In genomic region chr12:47824629-47825028, GRCh38 we compare ENCODE assay signal across 12 cellular contexts. TPM values are rescaled to one million over a fixed set of nuclear protein-coding genes. Genes with fewer than 3 reads are reported as not detected.
DNase-seq lines count a peak whose midpoint lies in the region; ATAC-seq and TF ChIP-seq lines count a peak whose summit lies in the region.
"Had no signal": no experiment of that assay in that cellular context is flagged by ENCODE, and none has a peak within 500 bp of the region (broad histone marks: within the 10 kb centered on the region; RNA-seq: fewer than 3 reads in every experiment).

No MANE protein-coding gene starts in this region.

- no peaks in the 10 kb centered on the region for H3K9me3 ChIP-seq in DOHH2 (ENCODE audit: control insufficient read depth, insufficient read depth, low read length)
- H3K9me3 ChIP-seq in Panc1 (ENCODE audit: control insufficient read depth, insufficient read depth, low read depth, low read length): no peaks in the 10 kb centered on the region
- no peaks in the 10 kb centered on the region for H3K9me3 ChIP-seq in esophagus (ENCODE audit: control insufficient read depth in 2 of 2, insufficient read depth in 1 of 2, low read depth in 1 of 2, low read length in 1 of 2)
- no peaks in the 10 kb centered on the region for H3K9me3 ChIP-seq in skeletal muscle tissue (ENCODE audit: control insufficient read depth in 3 of 3, low read length in 3 of 3)

- in situ Hi-C loops in Panc1 (cut with HindIII; ENCODE audit: low pct_unique_long_range_greater_than_20kb, low sequenced_read_pairs): no loop called here

- H3K4me3 ChIP-seq in DOHH2 (ENCODE audit: low read length) (peak overlapping the region; percentile 22), Panc1 (ENCODE audit: low read depth in 2 of 2, low read length in 2 of 2) (no peak overlapping the region), esophagus (ENCODE audit: low read depth in 1 of 2, low read length in 2 of 2) (no peak overlapping the region), skeletal muscle tissue (ENCODE audit: low read length in 3 of 3) (no peak overlapping the region)

- no peak for TF ChIP-seq CTCF in DOHH2 (IDR thresholded peaks at IDR 0.05; ENCODE audit: low read depth, low read length, poor library complexity, severe bottlenecking)
- TF ChIP-seq CTCF in Panc1 (IDR thresholded peaks at IDR 0.05): no peak

- DNase-seq in Panc1 (ENCODE audit: low read depth, low spot score) (no peak), NCI-H2107 treated with DMSO at 0.1 percent for 48 hours (lab: John Stamatoyannopoulos, UW; ENCODE audit: unreplicated experiment) (no peak), NCI-H2081 treated with DMSO at 0.1 percent for 48 hours (lab: John Stamatoyannopoulos, UW) (no peak), DMS79 (lab: John Stamatoyannopoulos, UW) (no peak)
- DNase-seq: EL, HCEC 1CT, islet precursor cell, NCI-H1092 treated with DMSO at 0.1 percent for 48 hours had no signal

- intact Hi-C loops in Panc1 (cut with micrococcal nuclease; ENCODE audit: unreplicated experiment): no loop called here

- ATAC-seq in Panc1 (no peak), HG03457 (IDR thresholded peaks at IDR 0.05; ENCODE audit: unreplicated experiment) (no peak)

- H3K27me3 ChIP-seq in DOHH2 (ENCODE audit: control insufficient read depth, low read length) (no peaks in the 10 kb centered on the region), Panc1 (ENCODE audit: control insufficient read depth, insufficient read depth, low read length) (no peaks in the 10 kb centered on the region), esophagus (ENCODE audit: control insufficient read depth in 1 of 2, insufficient read depth in 2 of 2, low read length in 2 of 2) (no peaks in the 10 kb centered on the region), skeletal muscle tissue (ENCODE audit: control insufficient read depth in 3 of 3, insufficient read depth in 3 of 3, low read length in 3 of 3) (no peaks in the 10 kb centered on the region)

- no peaks in the 10 kb centered on the region for H3K9me2 ChIP-seq in DOHH2 (replicated peaks; ENCODE audit: control insufficient read depth, low read length)

- no TSS peak for BruUV-seq in Panc1 (replicated peaks; lab: Mats Ljungman, UMichigan)

- peaks cover 6% of the 10 kb centered on the region for H3K79me2 ChIP-seq in DOHH2 (ENCODE audit: control insufficient read depth, low read length)

- POLR2A ChIA-PET in Panc1 (lab: Charles Lee): no interaction called here

- H3K9ac ChIP-seq in skeletal muscle tissue (ENCODE audit: low read depth in 1 of 3, low read length in 3 of 3): peak overlapping the region in 1 of 3 donors; percentile 33

- CTCF ChIA-PET in Panc1 (lab: Charles Lee): no interaction called here

- H3K36me3 ChIP-seq in DOHH2 (ENCODE audit: control insufficient read depth, low read length) (no peaks in the 10 kb centered on the region), Panc1 (ENCODE audit: control insufficient read depth, insufficient read depth, low read length) (no peaks in the 10 kb centered on the region), esophagus (ENCODE audit: control insufficient read depth in 2 of 2, insufficient read depth in 2 of 2, low read length in 1 of 2) (no peaks in the 10 kb centered on the region), skeletal muscle tissue (ENCODE audit: control insufficient read depth in 3 of 3, insufficient read depth in 3 of 3, low read length in 3 of 3) (no peaks in the 10 kb centered on the region)

- 64 to 75% methylated on average over 2 of the region's 2 CpGs for WGBS in esophagus, 2 donors

- H3K4me2 ChIP-seq in DOHH2 (ENCODE audit: low read length): peak overlapping the region; percentile 57

- peaks cover 26% of the 10 kb centered on the region for H3F3A ChIP-seq in DOHH2 (ENCODE audit: control insufficient read depth, insufficient read depth)

- H3K4me1 ChIP-seq in DOHH2 (ENCODE audit: control insufficient read depth, low read length) (peaks cover 95% of the 10 kb centered on the region), Panc1 (ENCODE audit: control insufficient read depth, insufficient read depth, low read length) (peaks cover 35% of the 10 kb centered on the region), esophagus (ENCODE audit: control insufficient read depth in 2 of 2, insufficient read depth in 2 of 2, low read length in 1 of 2) (peaks cover 13 to 36% of the 10 kb centered on the region in 2 donors), skeletal muscle tissue (ENCODE audit: control insufficient read depth in 3 of 3, insufficient read depth in 3 of 3, low read length in 3 of 3) (peaks cover 64 to 75% (median 74%) of the 10 kb centered on the region in 3 donors)

- peak overlapping the region; percentile 58 for H3K27ac ChIP-seq in DOHH2 (ENCODE audit: low read depth, low read length)
- peak overlapping the region; percentile 4; the same call in 1 of the 2 replicates for H3K27ac ChIP-seq in Panc1 (ENCODE audit: low read length)
- H3K27ac ChIP-seq in esophagus (ENCODE audit: low read depth in 2 of 2, low read length in 1 of 2): peak overlapping the region; percentile 78 to 86
- H3K27ac ChIP-seq in skeletal muscle tissue (ENCODE audit: low read depth, low read length): peak overlapping the region; percentile 93

- H4K20me1 ChIP-seq in DOHH2 (ENCODE audit: control insufficient read depth, insufficient read depth, low read depth, low read length): no peaks in the 10 kb centered on the region

RNA-seq across cellular contexts. Expression of gene HDAC7, which starts 4.9 kb away (rescaled TPM):
- total RNA-seq in Panc1 (2021; ENCODE audit: unreplicated experiment): 84.2 TPM
- 63.0 TPM for polyA plus RNA-seq in Panc1 (2012; ENCODE audit: insufficient read length)
- polyA plus RNA-seq in esophagus: 10 to 100 TPM; 20.9 to 35.6 TPM
- 21.4 TPM for total RNA-seq in skeletal muscle tissue

RNA-seq across cellular contexts. Expression of gene SLC48A1, which starts 51.6 kb away (rescaled TPM):
- 32.0 TPM for total RNA-seq in Panc1 (2021; ENCODE audit: unreplicated experiment)
- 27.4 TPM for polyA plus RNA-seq in Panc1 (2012; ENCODE audit: insufficient read length)
- polyA plus RNA-seq in esophagus: 10 to 100 TPM; 17.7 to 20.6 TPM
- 7.8 TPM for total RNA-seq in skeletal muscle tissue

Comparison
In these comparisons a context has a peak if more than half of its experiments do, and no peak if none do; other contexts are left out.
1. H3K27ac ChIP-seq: peak in every context shown above with its lines; median percentile 93 in skeletal muscle tissue; 82 in esophagus; 58 in DOHH2; 4 in Panc1.